In the genomic region with DNA sequence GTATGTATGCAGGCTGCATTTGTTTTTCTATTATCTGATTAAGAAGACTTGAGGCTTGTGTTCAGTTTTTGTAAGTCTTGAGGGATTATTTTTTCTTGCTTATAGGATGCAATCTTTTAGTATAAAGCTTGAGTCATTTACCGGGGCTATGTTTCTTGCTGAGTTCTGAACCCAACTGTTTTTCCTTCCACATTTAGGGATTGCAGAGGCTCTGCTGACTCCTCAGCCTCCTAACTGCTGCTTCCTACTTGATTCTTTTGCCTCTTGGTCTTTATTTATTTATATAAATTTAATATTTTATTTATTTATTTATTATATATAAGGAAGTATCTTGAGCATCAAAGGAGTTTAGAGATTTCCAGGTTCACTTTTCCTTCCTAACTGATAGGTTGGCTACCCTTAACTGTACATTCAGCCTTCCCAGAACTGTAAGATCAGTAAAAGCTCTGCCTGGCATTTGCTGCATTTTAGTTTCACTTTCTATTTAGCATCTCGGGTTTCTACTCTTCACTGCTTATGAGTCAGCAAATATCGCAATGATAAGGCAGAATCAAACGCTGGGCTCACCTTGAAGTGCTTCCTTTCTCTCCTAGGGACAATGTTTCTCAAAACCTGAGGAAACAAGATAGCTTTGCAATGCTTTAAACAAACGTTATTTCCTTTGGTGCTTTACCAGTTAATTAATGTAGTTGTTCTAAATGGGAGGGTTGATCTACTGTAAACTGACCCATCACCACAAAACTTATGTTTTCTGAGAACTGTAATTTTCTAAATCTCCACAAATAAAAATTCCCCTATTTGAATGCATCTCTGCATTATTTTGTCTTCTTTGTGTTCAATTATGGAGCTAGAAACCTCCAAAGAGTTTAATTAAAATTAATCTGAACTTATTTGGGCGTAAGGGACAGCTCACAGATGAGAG, we compare ENCODE assay signal across 8 cellular contexts.
A peak's percentile ranks its signal among the peaks of the same experiment; 100 is the strongest.
DNase-seq lines count a peak whose midpoint lies in the region; ATAC-seq and TF ChIP-seq lines count a peak whose summit lies in the region.

No MANE protein-coding gene starts in this region.

- no peak for TF ChIP-seq RAD21 in HCT116 (IDR thresholded peaks at IDR 0.05; ENCODE audit: low read depth)

- H3K9me3 ChIP-seq in HCT116 (ENCODE audit: control insufficient read depth in 1 of 2, insufficient read depth in 1 of 2, low read depth in 1 of 2, low read length in 2 of 2) (no peaks in the 10 kb centered on the region; a peak in 1 of 4 replicates), upper lobe of right lung (no peaks in the 10 kb centered on the region)

- peak overlapping the region; percentile 58 for H3K9ac ChIP-seq in HCT116 (ENCODE audit: low read length)

- peak; percentile 13 for DNase-seq in stimulated activated CD4-positive, alpha-beta T cell treated with anti-CD3 and anti-CD28 coated beads, Interleukin-4, amount 100 ng/mL, for 24 hours
- DNase-seq in stimulated activated CD4-positive, alpha-beta T cell treated with anti-CD3 and anti-CD28 coated beads, Interleukin-12 subunit alpha, Interleukin-12 subunit beta, amount 100 ng/mL, for 4 hours, result no peak
- DNase-seq in HCT116 (ENCODE audit: low read depth, low spot score), result peak; percentile 54
- DNase-seq in Kasumi-1 (lab: John Stamatoyannopoulos, UW), result peak; percentile 16 to 48
- peak; percentile 85 for DNase-seq in RPMI7951 (ENCODE audit: low read depth)
- DNase-seq in dedifferentiated amniotic fluid mesenchymal stem cell (ENCODE audit: extremely low spot score), result peak; percentile 87
- peak; percentile 77 for DNase-seq in medulla oblongata (ENCODE audit: extremely low spot score)
- no peak for DNase-seq in upper lobe of right lung

- H3K4me1 ChIP-seq in HCT116 (ENCODE audit: control insufficient read depth in 1 of 2, insufficient read depth in 2 of 2, low read length in 2 of 2), result peaks cover 7 to 13% of the 10 kb centered on the region in 2 experiments
- peaks cover 4% of the 10 kb centered on the region for H3K4me1 ChIP-seq in upper lobe of right lung

- no peak for TF ChIP-seq POLR2A in HCT116 (IDR thresholded peaks at IDR 0.05; ENCODE audit: borderline replicate concordance, extremely low read depth, insufficient read depth, insufficient read length)

- H4K20me1 ChIP-seq in HCT116 (ENCODE audit: insufficient read depth), result no peaks in the 10 kb centered on the region

- peak; percentile 90 for ATAC-seq in HCT116
- peak; percentile 80 for ATAC-seq in upper lobe of right lung

- POLR2A ChIA-PET in HCT116 (lab: Charles Lee), result interaction anchor here (1.6 kb wide), 1 partner anchor 23 kb away, joined by 4 read pairs; no protein-coding TSS in a partner anchor

- no TSS peak for BruUV-seq in HCT116 (replicated peaks; lab: Mats Ljungman, UMichigan)

- H3K9me2 ChIP-seq in HCT116 (ENCODE audit: insufficient read depth), result no peaks in the 10 kb centered on the region

- H3K27me3 ChIP-seq in HCT116 (ENCODE audit: insufficient read depth, low read length) (no peaks in the 10 kb centered on the region), upper lobe of right lung (no peaks in the 10 kb centered on the region)

- peaks cover 18% of the 10 kb centered on the region for H3K79me2 ChIP-seq in HCT116 (ENCODE audit: insufficient read depth, low read length)

- RAD21 ChIA-PET in HCT116 (lab: Charles Lee; ENCODE audit: low non-redundant PET in 1 of 2, low total read pairs in 2 of 2, uncharacterized antibody in 2 of 2, unreplicated experiment in 2 of 2), result no interaction called here

- peak overlapping the region; percentile 51; the same call in 1 of the 2 replicates for H3K27ac ChIP-seq in HCT116 (ENCODE audit: low read depth, low read length)
- peak overlapping the region; percentile 24 for H3K27ac ChIP-seq in upper lobe of right lung

- peak overlapping the region; percentile 72 for H3K4me2 ChIP-seq in HCT116 (ENCODE audit: low read length)

- H2AFZ ChIP-seq in HCT116 (ENCODE audit: low read depth, low read length, poor library complexity, severe bottlenecking), result no peak overlapping the region

- CTCF ChIA-PET in HCT116 (lab: Charles Lee), result interaction anchor here (2.1 kb wide), 1 partner anchor 25 kb away, joined by 8 read pairs; no protein-coding TSS in a partner anchor

- intact Hi-C loops in HCT116 (cut with micrococcal nuclease) (no loop called here), upper lobe of right lung (cut with DNase I) (no loop called here)

- peak overlapping the region; percentile 41 to 54 for H3K4me3 ChIP-seq in HCT116 (replicated peaks in 1 of 2; ENCODE audit: low read depth in 1 of 2, low read length in 2 of 2)
- H3K4me3 ChIP-seq in upper lobe of right lung, result peak overlapping the region; percentile 45

- H3K36me3 ChIP-seq in HCT116 (ENCODE audit: control insufficient read depth in 1 of 2, insufficient read depth in 2 of 2, low read length in 2 of 2) (no peaks in the 10 kb centered on the region), upper lobe of right lung (no peaks in the 10 kb centered on the region)

- TF ChIP-seq CTCF in HCT116 (IDR thresholded peaks at IDR 0.05 in 2 of 3, conservative IDR thresholded peaks at IDR 0.05 in 1 of 3; ENCODE audit: borderline replicate concordance in 1 of 3, insufficient read depth in 1 of 3, low read depth in 2 of 3, low read length in 2 of 3), result no peak
- TF ChIP-seq CTCF in upper lobe of right lung (IDR thresholded peaks at IDR 0.05), result no peak

TF ChIP-seq in HCT116, 20 proteins besides CTCF, POLR2A, EP300 and RAD21 (continues in another document):
- TF ChIP-seq, protein P1, sequence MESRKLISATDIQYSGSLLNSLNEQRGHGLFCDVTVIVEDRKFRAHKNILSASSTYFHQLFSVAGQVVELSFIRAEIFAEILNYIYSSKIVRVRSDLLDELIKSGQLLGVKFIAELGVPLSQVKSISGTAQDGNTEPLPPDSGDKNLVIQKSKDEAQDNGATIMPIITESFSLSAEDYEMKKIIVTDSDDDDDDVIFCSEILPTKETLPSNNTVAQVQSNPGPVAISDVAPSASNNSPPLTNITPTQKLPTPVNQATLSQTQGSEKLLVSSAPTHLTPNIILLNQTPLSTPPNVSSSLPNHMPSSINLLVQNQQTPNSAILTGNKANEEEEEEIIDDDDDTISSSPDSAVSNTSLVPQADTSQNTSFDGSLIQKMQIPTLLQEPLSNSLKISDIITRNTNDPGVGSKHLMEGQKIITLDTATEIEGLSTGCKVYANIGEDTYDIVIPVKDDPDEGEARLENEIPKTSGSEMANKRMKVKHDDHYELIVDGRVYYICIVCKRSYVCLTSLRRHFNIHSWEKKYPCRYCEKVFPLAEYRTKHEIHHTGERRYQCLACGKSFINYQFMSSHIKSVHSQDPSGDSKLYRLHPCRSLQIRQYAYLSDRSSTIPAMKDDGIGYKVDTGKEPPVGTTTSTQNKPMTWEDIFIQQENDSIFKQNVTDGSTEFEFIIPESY (IDR thresholded peaks at IDR 0.05; ENCODE audit: extremely low read depth, insufficient replicate concordance, low read length), result no peak
- TF ChIP-seq SP1 (IDR thresholded peaks at IDR 0.05; ENCODE audit: low read depth) (peak; percentile 36), TCF7L2 (IDR thresholded peaks at IDR 0.05; ENCODE audit: borderline replicate concordance, extremely low read depth, insufficient read depth, insufficient read length) (no peak), SIN3A (IDR thresholded peaks at IDR 0.05; ENCODE audit: low read depth) (peak; percentile 56; the same call in 1 of the 2 replicates), FOSL1 (IDR thresholded peaks at IDR 0.05; ENCODE audit: low read depth) (peak; percentile 32; the same call in 1 of the 2 replicates), CBX3 (IDR thresholded peaks at IDR 0.05; ENCODE audit: low read depth) (peak; percentile 39; the same call in 1 of the 2 replicates), SRF (IDR thresholded peaks at IDR 0.05; ENCODE audit: low read depth) (no peak), EZH2phosphoT487 (IDR thresholded peaks at IDR 0.05; ENCODE audit: borderline replicate concordance) (no peak), CEBPB (IDR thresholded peaks at IDR 0.05; ENCODE audit: low read depth) (peak; percentile 49; the same call in 1 of the 2 replicates), ZNF274 (IDR thresholded peaks at IDR 0.05; ENCODE audit: low read depth, low read length) (no peak), YY1 (IDR thresholded peaks at IDR 0.05; ENCODE audit: extremely low read depth, insufficient replicate concordance, low read depth, low read length) (no peak), JUND (IDR thresholded peaks at IDR 0.05) (0 out of 2 replicates have a peak, but pooled peaks have one; percentile 22), ELF1 (IDR thresholded peaks at IDR 0.05; ENCODE audit: borderline replicate concordance, low read depth) (no peak), EZH2 (IDR thresholded peaks at IDR 0.05) (no peak), POLR2AphosphoS5 (IDR thresholded peaks at IDR 0.05; ENCODE audit: low read depth, low read length) (peak; percentile 26; the same call in 1 of the 2 replicates)
- TF ChIP-seq, protein P2, sequence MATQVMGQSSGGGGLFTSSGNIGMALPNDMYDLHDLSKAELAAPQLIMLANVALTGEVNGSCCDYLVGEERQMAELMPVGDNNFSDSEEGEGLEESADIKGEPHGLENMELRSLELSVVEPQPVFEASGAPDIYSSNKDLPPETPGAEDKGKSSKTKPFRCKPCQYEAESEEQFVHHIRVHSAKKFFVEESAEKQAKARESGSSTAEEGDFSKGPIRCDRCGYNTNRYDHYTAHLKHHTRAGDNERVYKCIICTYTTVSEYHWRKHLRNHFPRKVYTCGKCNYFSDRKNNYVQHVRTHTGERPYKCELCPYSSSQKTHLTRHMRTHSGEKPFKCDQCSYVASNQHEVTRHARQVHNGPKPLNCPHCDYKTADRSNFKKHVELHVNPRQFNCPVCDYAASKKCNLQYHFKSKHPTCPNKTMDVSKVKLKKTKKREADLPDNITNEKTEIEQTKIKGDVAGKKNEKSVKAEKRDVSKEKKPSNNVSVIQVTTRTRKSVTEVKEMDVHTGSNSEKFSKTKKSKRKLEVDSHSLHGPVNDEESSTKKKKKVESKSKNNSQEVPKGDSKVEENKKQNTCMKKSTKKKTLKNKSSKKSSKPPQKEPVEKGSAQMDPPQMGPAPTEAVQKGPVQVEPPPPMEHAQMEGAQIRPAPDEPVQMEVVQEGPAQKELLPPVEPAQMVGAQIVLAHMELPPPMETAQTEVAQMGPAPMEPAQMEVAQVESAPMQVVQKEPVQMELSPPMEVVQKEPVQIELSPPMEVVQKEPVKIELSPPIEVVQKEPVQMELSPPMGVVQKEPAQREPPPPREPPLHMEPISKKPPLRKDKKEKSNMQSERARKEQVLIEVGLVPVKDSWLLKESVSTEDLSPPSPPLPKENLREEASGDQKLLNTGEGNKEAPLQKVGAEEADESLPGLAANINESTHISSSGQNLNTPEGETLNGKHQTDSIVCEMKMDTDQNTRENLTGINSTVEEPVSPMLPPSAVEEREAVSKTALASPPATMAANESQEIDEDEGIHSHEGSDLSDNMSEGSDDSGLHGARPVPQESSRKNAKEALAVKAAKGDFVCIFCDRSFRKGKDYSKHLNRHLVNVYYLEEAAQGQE (IDR thresholded peaks at IDR 0.05; ENCODE audit: low read depth), result no peak
- TF ChIP-seq, protein P3, sequence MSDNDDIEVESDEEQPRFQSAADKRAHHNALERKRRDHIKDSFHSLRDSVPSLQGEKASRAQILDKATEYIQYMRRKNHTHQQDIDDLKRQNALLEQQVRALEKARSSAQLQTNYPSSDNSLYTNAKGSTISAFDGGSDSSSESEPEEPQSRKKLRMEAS (IDR thresholded peaks at IDR 0.05), result peak; percentile 41; the same call in 1 of the 2 replicates

Comparison
In these comparisons a context has a peak if more than half of its experiments do, and no peak if none do; other contexts are left out.
1. DNase-seq: peak in stimulated activated CD4-positive, alpha-beta T cell treated with anti-CD3 and anti-CD28 coated beads, Interleukin-4, amount 100 ng/mL, for 24 hours (single experiment), HCT116 (single experiment), Kasumi-1 (2 of 2), RPMI7951 (single experiment), dedifferentiated amniotic fluid mesenchymal stem cell (single experiment) and medulla oblongata (single experiment); none in stimulated activated CD4-positive, alpha-beta T cell treated with anti-CD3 and anti-CD28 coated beads, Interleukin-12 subunit alpha, Interleukin-12 subunit beta, amount 100 ng/mL, for 4 hours (single experiment) and upper lobe of right lung (single experiment).